13 cellular contexts compared by ENCODE assay signal in genomic region chr5:95773325-95774059, GRCh38. TPM values are rescaled to one million over a fixed set of nuclear protein-coding genes. Genes with fewer than 3 reads are reported as not detected.
A peak's percentile ranks its signal among the peaks of the same experiment; 100 is the strongest.
DNase-seq lines count a peak whose midpoint lies in the region; ATAC-seq and TF ChIP-seq lines count a peak whose summit lies in the region.
"Had no signal": no experiment of that assay in that cellular context is flagged by ENCODE, and none has a peak within 500 bp of the region (broad histone marks: within the 10 kb centered on the region; RNA-seq: fewer than 3 reads in every experiment).

No MANE protein-coding gene starts in this region.

- H3K4me3 Mint-ChIP-seq in natural killer cell treated with Interleukin-12 subunit alpha and Interleukin-12 subunit beta and Interleukin-15 and Interleukin-18, amount 100 ng/mL, for 72 hours = no peak overlapping the region
- H3K4me3 Mint-ChIP-seq: activated naive CD4-positive, alpha-beta T cell treated with anti-CD3 and anti-CD28 coated beads, Interleukin-2, amount 50 U/mL, for 24 hours; neural progenitor cell had no signal

- no peak overlapping the region for H3K27ac ChIP-seq in OCI-LY7 (ENCODE audit: low read depth, low read length, poor library complexity, severe bottlenecking)
- H3K27ac ChIP-seq: neural progenitor cell, WERI-Rb-1 had no signal

- H3K9me3 Mint-ChIP-seq in natural killer cell treated with Interleukin-12 subunit alpha and Interleukin-12 subunit beta and Interleukin-15 and Interleukin-18, amount 100 ng/mL, for 72 hours = no peaks in the 10 kb centered on the region
- H3K9me3 Mint-ChIP-seq in activated naive CD4-positive, alpha-beta T cell treated with anti-CD3 and anti-CD28 coated beads, Interleukin-2, amount 50 U/mL, for 72 hours = no peaks in the 10 kb centered on the region
- H3K9me3 Mint-ChIP-seq: activated naive CD4-positive, alpha-beta T cell treated with anti-CD3 and anti-CD28 coated beads, Interleukin-2, amount 50 U/mL, for 24 hours; neural progenitor cell had no signal

- no peaks in the 10 kb centered on the region for H3K79me2 ChIP-seq in OCI-LY7 (ENCODE audit: insufficient read depth, low read depth, low read length)

- POLR2A ChIA-PET in OCI-LY7 (lab: Charles Lee) = no interaction called here

- no peaks in the 10 kb centered on the region for H3K9me2 ChIP-seq in OCI-LY7 (ENCODE audit: insufficient read depth, low read length)

- TF ChIP-seq CTCF in OCI-LY7 (conservative IDR thresholded peaks at IDR 0.05; ENCODE audit: low read length) = no peak
- TF ChIP-seq CTCF in choroid plexus epithelial cell (conservative IDR thresholded peaks at IDR 0.05; ENCODE audit: low read depth, low read length) = no peak

- H4K20me1 ChIP-seq in OCI-LY7 (ENCODE audit: insufficient read depth, low read length) = no peaks in the 10 kb centered on the region

- peak overlapping the region; percentile 5; the same call in 1 of the 2 replicates for H2AFZ ChIP-seq in OCI-LY7 (ENCODE audit: low read length)
- H2AFZ ChIP-seq: neural progenitor cell had no signal

- H3K4me1 ChIP-seq in OCI-LY7 (ENCODE audit: insufficient read depth, low read length, poor library complexity, severe bottlenecking) = no peaks in the 10 kb centered on the region
- H3K4me1 ChIP-seq: neural progenitor cell had no signal

- H3K27me3 Mint-ChIP-seq in natural killer cell treated with Interleukin-12 subunit alpha and Interleukin-12 subunit beta and Interleukin-15 and Interleukin-18, amount 100 ng/mL, for 72 hours = no peaks in the 10 kb centered on the region
- H3K27me3 Mint-ChIP-seq: activated naive CD4-positive, alpha-beta T cell treated with anti-CD3 and anti-CD28 coated beads, Interleukin-2, amount 50 U/mL, for 24 hours had no signal

- intact Hi-C loops in OCI-LY7 (cut with micrococcal nuclease; ENCODE audit: unreplicated experiment) = no loop called here

- BruUV-seq in OCI-LY7 (replicated peaks; lab: Mats Ljungman, UMichigan) = no TSS peak

- H3K4me3 ChIP-seq in OCI-LY7 (ENCODE audit: low read depth, low read length, poor library complexity, severe bottlenecking) = no peak overlapping the region
- no peak overlapping the region for H3K4me3 ChIP-seq in choroid plexus epithelial cell (ENCODE audit: low read depth, low read length)
- H3K4me3 ChIP-seq: heart right ventricle, neural progenitor cell had no signal

- no peaks in the 10 kb centered on the region for H3K9me3 ChIP-seq in OCI-LY7 (ENCODE audit: low read length)
- H3K9me3 ChIP-seq: heart right ventricle had no signal

- H3K27ac Mint-ChIP-seq in natural killer cell treated with Interleukin-12 subunit alpha and Interleukin-12 subunit beta and Interleukin-15 and Interleukin-18, amount 100 ng/mL, for 72 hours = peak overlapping the region; percentile 71 to 89
- no peak overlapping the region for H3K27ac Mint-ChIP-seq in activated naive CD4-positive, alpha-beta T cell treated with anti-CD3 and anti-CD28 coated beads, Interleukin-2, amount 50 U/mL, for 72 hours
- H3K27ac Mint-ChIP-seq: activated naive CD4-positive, alpha-beta T cell treated with anti-CD3 and anti-CD28 coated beads, Interleukin-2, amount 50 U/mL, for 24 hours; neural progenitor cell had no signal

- H3K4me2 ChIP-seq in OCI-LY7 (ENCODE audit: low read length) = no peak overlapping the region
- H3K4me2 ChIP-seq: neural progenitor cell had no signal

- H3K36me3 ChIP-seq in OCI-LY7 (ENCODE audit: insufficient read depth, low read length) = no peaks in the 10 kb centered on the region
- H3K36me3 ChIP-seq: neural progenitor cell had no signal

- peak; percentile 62 to 76 for ATAC-seq in natural killer cell treated with Interleukin-12 subunit alpha and Interleukin-12 subunit beta and Interleukin-15 and Interleukin-18, amount 100 ng/mL, for 72 hours
- no peak for ATAC-seq in GM18867 (IDR thresholded peaks at IDR 0.05; ENCODE audit: unreplicated experiment)
- no peak for ATAC-seq in activated naive CD4-positive, alpha-beta T cell treated with anti-CD3 and anti-CD28 coated beads, Interleukin-2, amount 50 U/mL, for 72 hours

- H3K4me1 Mint-ChIP-seq in natural killer cell treated with Interleukin-12 subunit alpha and Interleukin-12 subunit beta and Interleukin-15 and Interleukin-18, amount 100 ng/mL, for 72 hours (ENCODE audit: low read depth in 2 of 2) = peaks cover 19 to 20% of the 10 kb centered on the region in 2 donors
- H3K4me1 Mint-ChIP-seq: activated naive CD4-positive, alpha-beta T cell treated with anti-CD3 and anti-CD28 coated beads, Interleukin-2, amount 50 U/mL, for 24 hours; neural progenitor cell had no signal

- DNase-seq in EL (peak; percentile 76), OCI-LY7 (ENCODE audit: low spot score) (no peak), choroid plexus epithelial cell (ENCODE audit: low read depth) (peak; percentile 90), 8988T (no peak), cerebellar cortex (ENCODE audit: low spot score) (no peak)
- peak; percentile 64 for DNase-seq in natural killer cell treated with Interleukin-12 subunit alpha and Interleukin-12 subunit beta and Interleukin-15 and Interleukin-18, amount 100 ng/mL, for 72 hours (ENCODE audit: low spot score)
- DNase-seq in activated naive CD4-positive, alpha-beta T cell treated with anti-CD3 and anti-CD28 coated beads, Interleukin-2, amount 50 U/mL, for 72 hours (ENCODE audit: low spot score in 2 of 2) = no peak
- DNase-seq: heart right ventricle, NCI-H2171, WERI-Rb-1 had no signal

- peaks cover 4% of the 10 kb centered on the region for H3K36me3 Mint-ChIP-seq in natural killer cell treated with Interleukin-12 subunit alpha and Interleukin-12 subunit beta and Interleukin-15 and Interleukin-18, amount 100 ng/mL, for 72 hours
- no peaks in the 10 kb centered on the region for H3K36me3 Mint-ChIP-seq in activated naive CD4-positive, alpha-beta T cell treated with anti-CD3 and anti-CD28 coated beads, Interleukin-2, amount 50 U/mL, for 72 hours

- CTCF ChIA-PET in OCI-LY7 (lab: Charles Lee; ENCODE audit: unreplicated experiment) = no interaction called here

RNA-seq across cellular contexts. Expression of gene RHOBTB3, which starts 42.4 kb away (rescaled TPM):
- total RNA-seq in OCI-LY7 (2014; rRNA removed; shearing (Covaris generic)) = 0.93 and 4.0 TPM in 2 replicates
- total RNA-seq in OCI-LY7 (2022) = 0.51 and 0.81 TPM in 2 replicates
- total RNA-seq in natural killer cell treated with Interleukin-12 subunit alpha and Interleukin-12 subunit beta and Interleukin-15 and Interleukin-18, amount 100 ng/mL, for 72 hours = 10 to 100 TPM; 14.7 to 17.4 TPM
- total RNA-seq in activated naive CD4-positive, alpha-beta T cell treated with anti-CD3 and anti-CD28 coated beads, Interleukin-2, amount 50 U/mL, for 72 hours = 1 to 10 TPM; 6.6 to 9.7 TPM

RNA-seq across cellular contexts. Expression of gene GLRX, which starts 49.0 kb away (rescaled TPM):
- total RNA-seq in OCI-LY7 (2014; rRNA removed; shearing (Covaris generic)) = 26.7 and 80.5 TPM in 2 replicates
- total RNA-seq in OCI-LY7 (2022) = 49.3 and 52.9 TPM in 2 replicates
- total RNA-seq in natural killer cell treated with Interleukin-12 subunit alpha and Interleukin-12 subunit beta and Interleukin-15 and Interleukin-18, amount 100 ng/mL, for 72 hours = 100 to 1,000 TPM; 109 to 408 TPM
- total RNA-seq in activated naive CD4-positive, alpha-beta T cell treated with anti-CD3 and anti-CD28 coated beads, Interleukin-2, amount 50 U/mL, for 72 hours = 10 to 100 TPM; 28.4 to 48.4 TPM

Comparison
In these comparisons a context has a peak if more than half of its experiments do, and no peak if none do; other contexts are left out.
1. DNase-seq: peak in EL (single experiment), choroid plexus epithelial cell (single experiment) and natural killer cell treated with Interleukin-12 subunit alpha and Interleukin-12 subunit beta and Interleukin-15 and Interleukin-18, amount 100 ng/mL, for 72 hours (single experiment); none in OCI-LY7 (single experiment), 8988T (single experiment), activated naive CD4-positive, alpha-beta T cell treated with anti-CD3 and anti-CD28 coated beads, Interleukin-2, amount 50 U/mL, for 72 hours (0 of 2) and cerebellar cortex (single experiment).
2. ATAC-seq: peak in natural killer cell treated with Interleukin-12 subunit alpha and Interleukin-12 subunit beta and Interleukin-15 and Interleukin-18, amount 100 ng/mL, for 72 hours (2 of 2); none in GM18867 (single experiment) and activated naive CD4-positive, alpha-beta T cell treated with anti-CD3 and anti-CD28 coated beads, Interleukin-2, amount 50 U/mL, for 72 hours (0 of 2).
3. H3K27ac Mint-ChIP-seq: peak in natural killer cell treated with Interleukin-12 subunit alpha and Interleukin-12 subunit beta and Interleukin-15 and Interleukin-18, amount 100 ng/mL, for 72 hours (2 of 2); none in activated naive CD4-positive, alpha-beta T cell treated with anti-CD3 and anti-CD28 coated beads, Interleukin-2, amount 50 U/mL, for 72 hours (0 of 2).